8 cellular contexts compared by ENCODE assay signal in the genomic region with DNA sequence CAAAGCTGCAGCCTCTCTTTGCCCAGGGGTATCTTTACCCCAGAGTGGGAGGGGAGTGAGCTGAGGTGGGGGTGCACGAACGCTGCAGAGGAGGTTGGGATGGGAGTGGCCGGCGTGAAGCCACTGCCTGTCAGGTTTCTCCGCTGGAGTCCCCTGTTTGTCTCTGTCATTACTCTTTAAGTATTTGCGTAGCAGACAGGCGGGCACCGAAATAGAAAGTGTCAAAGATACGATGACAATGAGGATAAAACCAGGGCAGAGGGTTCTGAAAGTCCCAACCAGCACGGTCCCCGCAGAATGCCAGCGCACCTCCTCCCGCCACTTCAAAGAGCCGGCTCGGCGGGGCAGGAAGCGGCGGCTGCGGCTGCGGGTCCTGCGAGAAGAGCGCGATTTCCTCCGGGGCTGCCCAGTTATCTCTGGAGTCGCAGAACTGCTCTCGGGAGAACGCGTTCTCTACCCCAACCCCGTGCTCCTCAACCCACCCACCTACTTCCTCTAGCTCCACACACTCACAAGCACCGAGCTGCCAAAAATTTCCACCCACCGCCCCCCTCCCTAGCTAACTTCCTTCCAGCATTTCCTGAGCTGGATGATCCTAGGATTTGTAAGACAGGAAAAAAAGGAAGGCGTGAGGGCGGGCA. TPM values are rescaled to one million over a fixed set of nuclear protein-coding genes. Genes with fewer than 3 reads are reported as not detected.
DNase-seq lines count a peak whose midpoint lies in the region; ATAC-seq lines count a peak whose summit lies in the region.

A gene with protein sequence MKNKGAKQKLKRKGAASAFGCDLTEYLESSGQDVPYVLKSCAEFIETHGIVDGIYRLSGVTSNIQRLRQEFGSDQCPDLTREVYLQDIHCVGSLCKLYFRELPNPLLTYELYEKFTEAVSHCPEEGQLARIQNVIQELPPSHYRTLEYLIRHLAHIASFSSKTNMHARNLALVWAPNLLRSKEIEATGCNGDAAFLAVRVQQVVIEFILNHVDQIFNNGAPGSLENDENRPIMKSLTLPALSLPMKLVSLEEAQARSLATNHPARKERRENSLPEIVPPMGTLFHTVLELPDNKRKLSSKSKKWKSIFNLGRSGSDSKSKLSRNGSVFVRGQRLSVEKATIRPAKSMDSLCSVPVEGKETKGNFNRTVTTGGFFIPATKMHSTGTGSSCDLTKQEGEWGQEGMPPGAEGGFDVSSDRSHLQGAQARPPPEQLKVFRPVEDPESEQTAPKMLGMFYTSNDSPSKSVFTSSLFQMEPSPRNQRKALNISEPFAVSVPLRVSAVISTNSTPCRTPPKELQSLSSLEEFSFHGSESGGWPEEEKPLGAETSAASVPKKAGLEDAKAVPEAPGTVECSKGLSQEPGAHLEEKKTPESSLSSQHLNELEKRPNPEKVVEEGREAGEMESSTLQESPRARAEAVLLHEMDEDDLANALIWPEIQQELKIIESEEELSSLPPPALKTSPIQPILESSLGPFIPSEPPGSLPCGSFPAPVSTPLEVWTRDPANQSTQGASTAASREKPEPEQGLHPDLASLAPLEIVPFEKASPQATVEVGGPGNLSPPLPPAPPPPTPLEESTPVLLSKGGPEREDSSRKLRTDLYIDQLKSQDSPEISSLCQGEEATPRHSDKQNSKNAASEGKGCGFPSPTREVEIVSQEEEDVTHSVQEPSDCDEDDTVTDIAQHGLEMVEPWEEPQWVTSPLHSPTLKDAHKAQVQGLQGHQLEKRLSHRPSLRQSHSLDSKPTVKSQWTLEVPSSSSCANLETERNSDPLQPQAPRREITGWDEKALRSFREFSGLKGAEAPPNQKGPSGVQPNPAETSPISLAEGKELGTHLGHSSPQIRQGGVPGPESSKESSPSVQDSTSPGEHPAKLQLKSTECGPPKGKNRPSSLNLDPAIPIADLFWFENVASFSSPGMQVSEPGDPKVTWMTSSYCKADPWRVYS (N-terminal part only) (plus strand): TSS at position 623 of the 641 bp plus-strand sequence. CDS start 522 bp downstream, outside the sequence.

- CTCF ChIA-PET in activated CD4-positive, alpha-beta memory T cell treated with anti-CD3 and anti-CD28 coated beads, Interleukin-2, amount 10 ng/mL, durations not matched to agents 7 days and 5 days (lab: Charles Lee): interaction anchor here (2.5 kb wide), 1 partner anchor 53 kb away, joined by 8 read pairs; a partner anchor contains a TSS

- POLR2A ChIA-PET in activated CD4-positive, alpha-beta memory T cell treated with anti-CD3 and anti-CD28 coated beads, Interleukin-2, amount 10 ng/mL, durations not matched to agents 7 days and 5 days (lab: Charles Lee): interaction anchor here (0.7 to 5.9 kb wide), 10 partner anchors 10 to 801 kb away, joined by 3 to 60 read pairs (median 5); a partner anchor contains a TSS

- peaks cover 3% of the 10 kb centered on the region for H3K36me3 Mint-ChIP-seq in activated CD4-positive, alpha-beta memory T cell treated with anti-CD3 and anti-CD28 coated beads, Interleukin-2, amount 10 ng/mL, durations not matched to agents 7 days and 5 days (ENCODE audit: low read depth)

- H3K9ac ChIP-seq in duodenal mucosa (ENCODE audit: low read depth in 1 of 2, low read length in 2 of 2): peak within 1 kb of the TSS; percentile 48 to 79

- H3K9me3 Mint-ChIP-seq in activated CD4-positive, alpha-beta memory T cell treated with anti-CD3 and anti-CD28 coated beads, Interleukin-2, amount 10 ng/mL, durations not matched to agents 7 days and 5 days: no peaks in the 10 kb centered on the region

- H3K4me1 ChIP-seq in duodenal mucosa (ENCODE audit: control insufficient read depth in 1 of 2, insufficient read depth in 2 of 2, low read length in 2 of 2): peaks cover 12 to 27% of the 10 kb centered on the region in 2 donors

- H3K4me1 Mint-ChIP-seq in activated CD4-positive, alpha-beta memory T cell treated with anti-CD3 and anti-CD28 coated beads, Interleukin-2, amount 10 ng/mL, durations not matched to agents 7 days and 5 days: peaks cover 47% of the 10 kb centered on the region

- no peaks in the 10 kb centered on the region for H3K36me3 ChIP-seq in duodenal mucosa (ENCODE audit: control insufficient read depth in 1 of 2, insufficient read depth in 2 of 2, low read length in 2 of 2)

- H3K4me3 Mint-ChIP-seq in activated CD4-positive, alpha-beta memory T cell treated with anti-CD3 and anti-CD28 coated beads, Interleukin-2, amount 10 ng/mL, durations not matched to agents 7 days and 5 days: peak within 1 kb of the TSS; percentile 80

- peak; percentile 40 for ATAC-seq in HG02623 (IDR thresholded peaks at IDR 0.05; ENCODE audit: unreplicated experiment)

- peak within 1 kb of the TSS; percentile 79 for H3K27ac ChIP-seq in duodenal mucosa (ENCODE audit: low read depth, low read length)

- H3K27me3 ChIP-seq in duodenal mucosa (ENCODE audit: control insufficient read depth in 1 of 2, insufficient read depth in 2 of 2, low read length in 2 of 2): no peaks in the 10 kb centered on the region

- no peaks in the 10 kb centered on the region for H3K9me3 ChIP-seq in duodenal mucosa (ENCODE audit: control insufficient read depth in 1 of 2, low read length in 2 of 2)

- H3K27me3 Mint-ChIP-seq in activated CD4-positive, alpha-beta memory T cell treated with anti-CD3 and anti-CD28 coated beads, Interleukin-2, amount 10 ng/mL, durations not matched to agents 7 days and 5 days: peaks cover 28% of the 10 kb centered on the region

- H3K27ac Mint-ChIP-seq in activated CD4-positive, alpha-beta memory T cell treated with anti-CD3 and anti-CD28 coated beads, Interleukin-2, amount 10 ng/mL, durations not matched to agents 7 days and 5 days: peak within 1 kb of the TSS; percentile 76

- H3K4me3 ChIP-seq in duodenal mucosa (ENCODE audit: low read depth in 1 of 2, low read length in 2 of 2): peak within 1 kb of the TSS; percentile 86

- DNase-seq in NCI-H2081 (lab: John Stamatoyannopoulos, UW) (peak; percentile 22 to 46), NCI-H2081 treated with DMSO at 0.1 percent for 48 hours (lab: John Stamatoyannopoulos, UW) (no peak), NCI-H2227 treated with DMSO at 0.1 percent for 48 hours (lab: John Stamatoyannopoulos, UW) (peak; percentile 45), medulla oblongata (ENCODE audit: extremely low spot score) (peak; percentile 69)
- DNase-seq in activated CD4-positive, alpha-beta memory T cell treated with anti-CD3 and anti-CD28 coated beads, Interleukin-2, amount 10 ng/mL, durations not matched to agents 7 days and 5 days: peak; percentile 84
- peak; percentile 70 for DNase-seq in stimulated activated CD8-positive, alpha-beta memory T cell treated with anti-CD3 and anti-CD28 coated beads, Interleukin-12 subunit alpha, Interleukin-12 subunit beta, amount 100 ng/mL, for 1 hour (ENCODE audit: low read depth)

RNA-seq across cellular contexts. Expression of the gene that starts here (rescaled TPM):
- 1 to 10 TPM; 3.7 to 4.5 TPM for total RNA-seq in activated CD4-positive, alpha-beta memory T cell treated with anti-CD3 and anti-CD28 coated beads, Interleukin-2, amount 10 ng/mL, durations not matched to agents 7 days and 5 days
